13 cellular contexts compared by ENCODE assay signal in genomic region chr2:218381916-218382366, GRCh38. TPM values are rescaled to one million over a fixed set of nuclear protein-coding genes. Genes with fewer than 3 reads are reported as not detected.
DNase-seq lines count a peak whose midpoint lies in the region; ATAC-seq and TF ChIP-seq lines count a peak whose summit lies in the region.
"Had no signal": no experiment of that assay in that cellular context is flagged by ENCODE, and none has a peak within 500 bp of the region (broad histone marks: within the 10 kb centered on the region; RNA-seq: fewer than 3 reads in every experiment).

TSS of gene SLC11A1 (plus strand) at chr2:218382273. CDS start at chr2:218382369, 96 bp downstream.

- no peaks in the 10 kb centered on the region for H3K36me3 ChIP-seq in BLaER1 treated with 17β-estradiol and CSF1 and Interleukin-3, amounts not matched to agents 10 nM and 100 nM
- H3K36me3 ChIP-seq in adrenal gland (replicated peaks in 1 of 2) (no peaks in the 10 kb centered on the region), GM23338 (ENCODE audit: insufficient read depth) (no peaks in the 10 kb centered on the region)

- no peak within 1 kb of the TSS; a peak in 2 of 20 replicates for H3K4me3 ChIP-seq in BLaER1 treated with 17β-estradiol and CSF1 and Interleukin-3, amounts not matched to agents 10 nM and 100 nM
- H3K4me3 ChIP-seq in adrenal gland (peak within 1 kb of the TSS in 1 of 4 donors; percentile 34), GM23338 (no peak within 1 kb of the TSS)

- peaks cover 14% of the 10 kb centered on the region for H3K27me3 Mint-ChIP-seq in GM23338 (ENCODE audit: insufficient read depth, low read depth, poor library complexity)

- no peaks in the 10 kb centered on the region for H4K20me1 ChIP-seq in BLaER1 treated with 17β-estradiol and CSF1 and Interleukin-3, amounts not matched to agents 10 nM and 100 nM
- H4K20me1 ChIP-seq in GM23338 (replicated peaks; ENCODE audit: insufficient read depth), result no peaks in the 10 kb centered on the region

- no peaks in the 10 kb centered on the region for H3K9me3 ChIP-seq in BLaER1 treated with 17β-estradiol and CSF1 and Interleukin-3, amounts not matched to agents 10 nM and 100 nM (replicated peaks in 1 of 11)
- H3K9me3 ChIP-seq in adrenal gland (replicated peaks in 1 of 3), result no peaks in the 10 kb centered on the region

- 72 to 80% (median 75%) methylated on average over 8 to 13 of the region's 13 CpGs for WGBS in adrenal gland, 4 donors

- ATAC-seq in left colon (peak; percentile 24), HG03097 (IDR thresholded peaks at IDR 0.05; ENCODE audit: low FRiP score, unreplicated experiment) (no peak), GM23338 (no peak), HG02981 (IDR thresholded peaks at IDR 0.05; ENCODE audit: unreplicated experiment) (no peak)
- ATAC-seq: activated T-cell treated with anti-CD3 and anti-CD28 coated beads, Interleukin-2, amount 50 U/mL, for 72 hours; Panc1 had no signal

- H3F3A ChIP-seq in GM23338 (replicated peaks; ENCODE audit: low read depth), result no peaks in the 10 kb centered on the region; the same call in 1 of the 2 replicates

- TF ChIP-seq CTCF in adrenal gland (IDR thresholded peaks at IDR 0.05) (no peak), GM23338 (conservative IDR thresholded peaks at IDR 0.05; ENCODE audit: low read depth in 2 of 2) (no peak)

- no peak within 1 kb of the TSS for H2AFZ ChIP-seq in GM23338

- H3K4me2 ChIP-seq in BLaER1 treated with 17β-estradiol and CSF1 and Interleukin-3, amounts not matched to agents 10 nM and 100 nM, result peak within 1 kb of the TSS; percentile 36 to 87 (median 78); a peak in 21 of 22 replicates
- H3K4me2 ChIP-seq in GM23338, result no peak within 1 kb of the TSS

- no peaks in the 10 kb centered on the region for H3K36me3 Mint-ChIP-seq in GM23338 (ENCODE audit: low read depth)
- H3K36me3 Mint-ChIP-seq: brain had no signal

- peak in 6 of 7 donors; percentile 50 to 83 (median 70) for DNase-seq in adrenal gland
- peak in 1 of 2 donors; percentile 49 for DNase-seq in left colon
- peak; percentile 93 for DNase-seq in posterior vena cava (ENCODE audit: low spot score)
- DNase-seq in NCI-H226, result no peak
- DNase-seq in GM23338 (ENCODE audit: low spot score), result no peak
- DNase-seq: ACHN; activated T-cell treated with anti-CD3 and anti-CD28 coated beads, Interleukin-2, amount 50 U/mL, for 72 hours; NCI-H2081 treated with DMSO at 0.1 percent for 48 hours had no signal

- H3K4me1 ChIP-seq in BLaER1 treated with 17β-estradiol and CSF1 and Interleukin-3, amounts not matched to agents 10 nM and 100 nM, result peaks cover 25 to 92% (median 41%) of the 10 kb centered on the region in 10 experiments
- H3K4me1 ChIP-seq in adrenal gland (replicated peaks in 1 of 2) (no peaks in the 10 kb centered on the region), GM23338 (ENCODE audit: insufficient read depth) (peaks cover 4% of the 10 kb centered on the region; the same call in 1 of the 2 replicates)

- H3K4me1 Mint-ChIP-seq in GM23338, result peaks cover 1% of the 10 kb centered on the region; the same call in 1 of the 3 replicates

- H3K27me3 ChIP-seq in BLaER1 treated with 17β-estradiol and CSF1 and Interleukin-3, amounts not matched to agents 10 nM and 100 nM, result no peaks in the 10 kb centered on the region
- H3K27me3 ChIP-seq in adrenal gland (no peaks in the 10 kb centered on the region), GM23338 (ENCODE audit: insufficient read depth) (peaks cover 17% of the 10 kb centered on the region)

- H3K4me3 Mint-ChIP-seq in GM23338, result no peak within 1 kb of the TSS
- H3K4me3 Mint-ChIP-seq: activated T-cell treated with anti-CD3 and anti-CD28 coated beads, Interleukin-2, amount 50 U/mL, for 72 hours; brain had no signal

- H3K27ac Mint-ChIP-seq in GM23338, result no peak within 1 kb of the TSS
- H3K27ac Mint-ChIP-seq: activated T-cell treated with anti-CD3 and anti-CD28 coated beads, Interleukin-2, amount 50 U/mL, for 72 hours; brain had no signal

- H3K79me2 ChIP-seq in GM23338 (replicated peaks; ENCODE audit: insufficient read depth), result no peaks in the 10 kb centered on the region

- intact Hi-C loops in adrenal gland (cut with DNase I), result no loop called here
- intact Hi-C loops in left colon (cut with DNase I, micrococcal nuclease), result no loop called here
- intact Hi-C loops in posterior vena cava (cut with DNase I), result no loop called here

- peak within 1 kb of the TSS in 4 of 11 experiments; percentile 15 to 47 (median 28); a peak in 3 of 22 replicates for H3K9ac ChIP-seq in BLaER1 treated with 17β-estradiol and CSF1 and Interleukin-3, amounts not matched to agents 10 nM and 100 nM

- H3K9me3 Mint-ChIP-seq in GM23338, result no peaks in the 10 kb centered on the region
- H3K9me3 Mint-ChIP-seq: activated T-cell treated with anti-CD3 and anti-CD28 coated beads, Interleukin-2, amount 50 U/mL, for 72 hours; brain had no signal

- TF ChIP-seq POLR2A in adrenal gland (IDR thresholded peaks at IDR 0.05), result peak; percentile 32 to 56

- no peaks in the 10 kb centered on the region for H3K9me2 ChIP-seq in GM23338 (ENCODE audit: insufficient read depth)

- H3K27ac ChIP-seq in BLaER1 treated with 17β-estradiol and CSF1 and Interleukin-3, amounts not matched to agents 10 nM and 100 nM, result peak within 1 kb of the TSS in 10 of 11 experiments; percentile 5 to 77 (median 44); a peak in 13 of 22 replicates
- peak within 1 kb of the TSS; percentile 11 to 91 (median 42) for H3K27ac ChIP-seq in adrenal gland
- no peak within 1 kb of the TSS for H3K27ac ChIP-seq in GM23338 (ENCODE audit: low read depth)

TF ChIP-seq in GM23338, 12 proteins besides CTCF, POLR2A, EP300 and RAD21 (continues in another document):
- TF ChIP-seq EZH2 (IDR thresholded peaks at IDR 0.05; ENCODE audit: low read depth, unreplicated experiment) (no peak), ZNF114 (CRISPR knock-in tag; IDR thresholded peaks at IDR 0.05) (no peak), REST (IDR thresholded peaks at IDR 0.05; ENCODE audit: unreplicated experiment) (no peak), NANOG (IDR thresholded peaks at IDR 0.05; ENCODE audit: borderline replicate concordance) (no peak)

RNA-seq across cellular contexts. Expression of gene SLC11A1, which starts in this region (rescaled TPM):
- total RNA-seq in adrenal gland (10 to 100 TPM in 7 of 8 donors, 1 to 10 TPM in 1; 6.2 to 83.6 (median 40.0) TPM), left colon (1 to 10 TPM; 1.7 to 2.0 TPM), posterior vena cava (10 to 100 TPM; 28.8 to 77.1 TPM)
- polyA plus RNA-seq in adrenal gland (10 to 100 TPM in 2 of 3 donors, 1 to 10 TPM in 1; 6.3 to 89.9 (median 31.8) TPM), GM23338 (2016; fragmentation: Nextera tagmentation; extraction: Ambion mirVana) (0.16 and 0.31 TPM in 2 replicates)
- total RNA-seq in GM23338 (2014; rRNA removed; shearing (Covaris generic)), result 0.89 TPM in 1 of 2 replicates, not detected in the other

Comparison
In these comparisons a context has a peak if more than half of its experiments do, and no peak if none do; other contexts are left out.
1. DNase-seq: peak in adrenal gland (6 of 7) and posterior vena cava (single experiment); none in NCI-H226 (single experiment) and GM23338 (single experiment).